ENCODE assay signal across 11 cellular contexts in genomic region chr14:72416892-72417291, GRCh38.
DNase-seq lines count a peak whose midpoint lies in the region; ATAC-seq and TF ChIP-seq lines count a peak whose summit lies in the region.
"Had no signal": no experiment of that assay in that cellular context is flagged by ENCODE, and none has a peak within 500 bp of the region (broad histone marks: within the 10 kb centered on the region; RNA-seq: fewer than 3 reads in every experiment).

No MANE protein-coding gene starts in this region.

- no peak for TF ChIP-seq POLR2A in testis (IDR thresholded peaks at IDR 0.05)

- intact Hi-C loops in activated CD4-positive, alpha-beta T cell treated with anti-CD3 and anti-CD28 coated beads for 36 hours (cut with DNase I, micrococcal nuclease), result no loop called here
- intact Hi-C loops in testis (cut with DNase I; ENCODE audit: low total_unique reads), result no loop called here
- intact Hi-C loops in posterior cingulate gyrus (cut with DNase I), result no loop called here

- DNase-seq in activated CD4-positive, alpha-beta T cell treated with anti-CD3 and anti-CD28 coated beads for 36 hours, result peak; percentile 15
- DNase-seq in activated CD4-positive, alpha-beta T cell treated with anti-CD3 and anti-CD28 coated beads, Interleukin-2, amount 50 U/mL, for 4 hours, result no peak
- DNase-seq in LNCaP clone FGC (ENCODE audit: low read depth) (peak; percentile 38), SW480 (ENCODE audit: low spot score) (peak; percentile 78), testis (peak; percentile 30), NCI-H2196 (lab: John Stamatoyannopoulos, UW; ENCODE audit: unreplicated experiment) (no peak), posterior cingulate gyrus (no peak)
- DNase-seq: NCI-H82, right cardiac atrium had no signal

- H3K27ac ChIP-seq in testis, result no peak overlapping the region

- H3K27ac Mint-ChIP-seq in activated CD4-positive, alpha-beta T cell treated with anti-CD3 and anti-CD28 coated beads for 36 hours, result no peak overlapping the region
- H3K27ac Mint-ChIP-seq: T-helper 1 cell treated with Interleukin-12 subunit alpha and Interleukin-12 subunit beta and Interleukin-4 antibody, amounts not matched to agents 30 μg/mL and 1 μg/mL, for 36 hours had no signal

- no peaks in the 10 kb centered on the region for H3K27me3 ChIP-seq in testis

- CTCF ChIA-PET in activated CD4-positive, alpha-beta T cell treated with anti-CD3 and anti-CD28 coated beads for 36 hours (lab: Charles Lee), result interaction anchor here (0.7 to 1.1 kb wide), 2 partner anchors 129 to 392 kb away, joined by 3 read pairs; no protein-coding TSS in a partner anchor

- TF ChIP-seq CTCF in LNCaP clone FGC (IDR thresholded peaks at IDR 0.05; ENCODE audit: control insufficient read depth, extremely low read depth, insufficient read depth), result peak; percentile 79
- TF ChIP-seq CTCF in testis (IDR thresholded peaks at IDR 0.05), result no peak

- H3K9me3 ChIP-seq in testis, result no peaks in the 10 kb centered on the region

- peak; percentile 44 for ATAC-seq in activated CD4-positive, alpha-beta T cell treated with anti-CD3 and anti-CD28 coated beads for 36 hours
- no peak for ATAC-seq in GM21447 (IDR thresholded peaks at IDR 0.05; ENCODE audit: unreplicated experiment)

- POLR2A ChIA-PET in activated CD4-positive, alpha-beta T cell treated with anti-CD3 and anti-CD28 coated beads for 36 hours (lab: Charles Lee), result no interaction called here

- peaks cover 2% of the 10 kb centered on the region for H3K4me1 Mint-ChIP-seq in activated CD4-positive, alpha-beta T cell treated with anti-CD3 and anti-CD28 coated beads for 36 hours

- no peak overlapping the region for H3K4me3 Mint-ChIP-seq in activated CD4-positive, alpha-beta T cell treated with anti-CD3 and anti-CD28 coated beads for 36 hours
- H3K4me3 Mint-ChIP-seq: T-helper 1 cell treated with Interleukin-12 subunit alpha and Interleukin-12 subunit beta and Interleukin-4 antibody, amounts not matched to agents 30 μg/mL and 1 μg/mL, for 36 hours had no signal

- H3K4me3 ChIP-seq in LNCaP clone FGC (ENCODE audit: low read depth, low read length), result no peak overlapping the region
- no peak overlapping the region for H3K4me3 ChIP-seq in testis

- H3K27me3 Mint-ChIP-seq in activated CD4-positive, alpha-beta T cell treated with anti-CD3 and anti-CD28 coated beads for 36 hours, result peaks cover 7% of the 10 kb centered on the region

- peaks cover 3% of the 10 kb centered on the region for H3K9me3 Mint-ChIP-seq in activated CD4-positive, alpha-beta T cell treated with anti-CD3 and anti-CD28 coated beads for 36 hours (ENCODE audit: low read depth)

- H3K36me3 Mint-ChIP-seq in activated CD4-positive, alpha-beta T cell treated with anti-CD3 and anti-CD28 coated beads for 36 hours (ENCODE audit: low read depth), result peaks cover 3% of the 10 kb centered on the region

- no peaks in the 10 kb centered on the region for H3K36me3 ChIP-seq in testis (ENCODE audit: low read depth, missing control alignments)

- WGBS in testis, 2 donors, result 67 to 78% methylated on average over 7 of the region's 7 CpGs

- H3K4me1 ChIP-seq in testis, result no peaks in the 10 kb centered on the region

Comparison
In these comparisons a context has a peak if more than half of its experiments do, and no peak if none do; other contexts are left out.
1. DNase-seq: peak in activated CD4-positive, alpha-beta T cell treated with anti-CD3 and anti-CD28 coated beads for 36 hours (single experiment), LNCaP clone FGC (single experiment), SW480 (single experiment) and testis (single experiment); none in activated CD4-positive, alpha-beta T cell treated with anti-CD3 and anti-CD28 coated beads, Interleukin-2, amount 50 U/mL, for 4 hours (0 of 2), NCI-H2196 (single experiment) and posterior cingulate gyrus (0 of 10).